In genomic region chr5:80799041-80799440, GRCh38 we compare ENCODE assay signal across 30 cellular contexts.
A peak's percentile ranks its signal among the peaks of the same experiment; 100 is the strongest.
DNase-seq lines count a peak whose midpoint lies in the region; ATAC-seq and TF ChIP-seq lines count a peak whose summit lies in the region.
"Had no signal": no experiment of that assay in that cellular context is flagged by ENCODE, and none has a peak within 500 bp of the region (broad histone marks: within the 10 kb centered on the region; RNA-seq: fewer than 3 reads in every experiment).

No MANE protein-coding gene starts in this region.

- no peak overlapping the region for H3K23ac ChIP-seq in mesendoderm (ENCODE audit: low read length)

- no peak overlapping the region for H2AK5ac ChIP-seq in mesendoderm (ENCODE audit: low read length)

- intact Hi-C loops in testis (cut with DNase I; ENCODE audit: low total_unique reads) = no loop called here

- no peak overlapping the region for H4K8ac ChIP-seq in mesendoderm (ENCODE audit: low read depth, low read length)

- H3K18ac ChIP-seq in mesendoderm (ENCODE audit: low read length) = no peak overlapping the region

- no peak overlapping the region for H2BK120ac ChIP-seq in mesendoderm (ENCODE audit: low read depth, low read length)

- no peak for TF ChIP-seq CTCF in testis (IDR thresholded peaks at IDR 0.05)

- no peak overlapping the region for H2BK15ac ChIP-seq in mesendoderm (replicated peaks; ENCODE audit: low read depth)

- no peaks in the 10 kb centered on the region for H3K79me2 ChIP-seq in mesendoderm (ENCODE audit: control insufficient read depth, insufficient read depth, low read length)

- H3K4me2 ChIP-seq in mesendoderm (ENCODE audit: low read length) = no peak overlapping the region

- no peak overlapping the region for H4K5ac ChIP-seq in mesendoderm (ENCODE audit: low read length)

- no peak for TF ChIP-seq POLR2A in testis (IDR thresholded peaks at IDR 0.05)

- no peak overlapping the region for H3K4ac ChIP-seq in mesendoderm (ENCODE audit: low read depth, low read length)

- peaks cover 3% of the 10 kb centered on the region for H3K4me1 ChIP-seq in mesendoderm (ENCODE audit: control insufficient read depth, low read depth, low read length)
- no peaks in the 10 kb centered on the region for H3K4me1 ChIP-seq in testis
- H3K4me1 ChIP-seq: psoas muscle had no signal

- no peak overlapping the region for H3K9ac ChIP-seq in mesendoderm (ENCODE audit: low read length)
- H3K9ac ChIP-seq: GM23248 had no signal

- no peaks in the 10 kb centered on the region for H3K9me3 ChIP-seq in testis
- H3K9me3 ChIP-seq: esophagus muscularis mucosa, mucosa of descending colon, psoas muscle, upper lobe of left lung had no signal

- ATAC-seq in GM21737 (IDR thresholded peaks at IDR 0.05; ENCODE audit: unreplicated experiment) = no peak
- ATAC-seq in HG02642 (IDR thresholded peaks at IDR 0.05; ENCODE audit: poor library complexity, unreplicated experiment) = no peak
- ATAC-seq: mucosa of descending colon; natural killer cell treated with Interleukin-12 subunit alpha and Interleukin-12 subunit beta and Interleukin-15 and Interleukin-18, amount 100 ng/mL, for 72 hours; psoas muscle; stimulated activated naive B cell treated with anti-CD40 and anti-IgM and Interleukin-4, amounts not matched to agents 10 μg/mL and 1 μg/mL and 100 μg/mL, for 72 hours had no signal

- no peak overlapping the region for H3K4me3 ChIP-seq in mesendoderm (ENCODE audit: low read length)
- H3K4me3 ChIP-seq in testis = no peak overlapping the region
- H3K4me3 ChIP-seq: esophagus muscularis mucosa, GM23248, lung, mucosa of descending colon, psoas muscle, upper lobe of left lung had no signal

- H3K79me1 ChIP-seq in mesendoderm (ENCODE audit: low read length) = no peaks in the 10 kb centered on the region

- DNase-seq in D341Med (ENCODE audit: low spot score) (peak; percentile 46), NCI-H524 (lab: John Stamatoyannopoulos, UW) (peak; percentile 65 to 70), fibroblast of peridontal ligament (ENCODE audit: extremely low read depth) (peak; percentile 7), mesendoderm (peak; percentile 5), testis (no peak)
- DNase-seq: activated CD4-positive, alpha-beta T cell treated with anti-CD3 and anti-CD28 coated beads, Interleukin-2, amount 10 ng/mL, durations not matched to agents 24 days and 14 days; activated effector memory CD4-positive, alpha-beta T cell treated with Interleukin-2 at 50 U/mL for 16 hours; activated naive CD8-positive, alpha-beta T cell treated with anti-CD3 and anti-CD28 coated beads for 36 hours; activated T-cell treated with anti-CD3 and anti-CD28 coated beads, Interleukin-2, amount 50 U/mL, for 1 hour; anterior cingulate cortex; C1 segment of cervical spinal cord; DND-41; foreskin melanocyte; GF-D8; GM23248; KBM-7; mucosa of descending colon; NCI-H1105; NCI-H1930; NCI-H2227 treated with DMSO at 0.1 percent for 48 hours; NCI-H748 treated with DMSO at 0.1 percent for 48 hours; psoas muscle; RPMI8226; stimulated activated naive B cell treated with anti-CD40 and anti-IgM and Interleukin-4, amounts not matched to agents 10 μg/mL and 1 μg/mL and 100 μg/mL, for 72 hours; upper lobe of left lung had no signal

- no peaks in the 10 kb centered on the region for H3K36me3 ChIP-seq in mesendoderm (ENCODE audit: control insufficient read depth, insufficient read depth, low read length)
- no peaks in the 10 kb centered on the region for H3K36me3 ChIP-seq in testis (ENCODE audit: low read depth, missing control alignments)

- H3K27ac ChIP-seq in mesendoderm (ENCODE audit: low read depth, low read length) (no peak overlapping the region), testis (no peak overlapping the region)
- H3K27ac ChIP-seq: esophagus muscularis mucosa, GM23248, psoas muscle, upper lobe of left lung had no signal

- H3K27me3 ChIP-seq in mesendoderm (ENCODE audit: insufficient read depth, low read length, poor library complexity) = no peaks in the 10 kb centered on the region
- H3K27me3 ChIP-seq in testis = no peaks in the 10 kb centered on the region
- H3K27me3 ChIP-seq: esophagus muscularis mucosa, upper lobe of left lung had no signal

- H2BK5ac ChIP-seq in mesendoderm (ENCODE audit: low read length) = no peak overlapping the region

- H3K56ac ChIP-seq in mesendoderm (ENCODE audit: low read length) = no peak overlapping the region

- WGBS in mesendoderm (ENCODE audit: extremely low coverage, insufficient coverage, low lambda C conversion rate) = no CpG with 5 or more reads among the region's 4 CpGs
- WGBS in testis, 2 donors = 63 to 81% methylated on average over 4 of the region's 4 CpGs
